In the genomic region with DNA sequence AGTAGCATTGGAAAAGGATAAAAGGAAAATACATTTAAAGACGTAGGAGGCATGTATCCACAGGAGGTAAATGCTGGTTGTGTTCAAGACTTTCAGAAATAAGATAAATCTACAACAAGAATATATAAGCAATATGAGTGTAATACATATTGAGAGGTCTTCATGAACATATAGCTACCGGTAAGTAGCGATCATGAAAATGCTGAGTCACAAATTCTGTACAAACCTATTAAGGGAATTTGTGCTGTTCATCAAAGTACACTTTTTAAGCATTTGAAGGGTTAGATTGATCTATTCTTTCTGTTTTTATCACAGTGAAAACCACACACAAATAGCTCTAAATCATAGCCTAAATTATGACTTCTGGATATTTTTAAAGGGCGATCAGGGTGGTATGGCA, we compare ENCODE assay signal across 19 cellular contexts.
DNase-seq lines count a peak whose midpoint lies in the region; ATAC-seq, FAIRE-seq and TF ChIP-seq lines count a peak whose summit lies in the region.
"Had no signal": no experiment of that assay in that cellular context is flagged by ENCODE, and none has a peak within 500 bp of the region (broad histone marks: within the 10 kb centered on the region; RNA-seq: fewer than 3 reads in every experiment).

No MANE protein-coding gene starts in this region.

- no peak overlapping the region for H3K4me2 ChIP-seq in IMR-90 (ENCODE audit: low read depth, low read length)
- no peak overlapping the region for H3K4me2 ChIP-seq in K562 (ENCODE audit: insufficient read depth, low read length)
- H3K4me2 ChIP-seq: BLaER1 treated with 17β-estradiol and CSF1 and Interleukin-3, amounts not matched to agents 10 nM and 100 nM had no signal

- H3K9me1 ChIP-seq in IMR-90 (ENCODE audit: insufficient read depth, low read length) = no peaks in the 10 kb centered on the region
- H3K9me1 ChIP-seq in K562 (ENCODE audit: control insufficient read depth, insufficient read depth, low read length) = no peaks in the 10 kb centered on the region

- DNase-seq in IMR-90 (no peak), K562 (ENCODE audit: extremely low read depth in 1 of 4, low spot score in 3 of 4) (no peak), lower lobe of right lung (no peak), NCI-H345 (lab: John Stamatoyannopoulos, UW) (no peak), omental fat pad (ENCODE audit: low spot score) (no peak)
- DNase-seq: ACHN; AML-193; BE2C; CD4-positive, alpha-beta T cell; CD8-positive, alpha-beta memory T cell; DMS53; DMS79 treated with DMSO at 0.1 percent for 48 hours; GF-D8; H7; HCEC 1CT had no signal

- no peaks in the 10 kb centered on the region for H3K36me3 ChIP-seq in ACC112 (ENCODE audit: insufficient read depth, low read length)
- no peaks in the 10 kb centered on the region for H3K36me3 ChIP-seq in IMR-90 (ENCODE audit: control insufficient read depth, insufficient read depth, low read length)
- no peaks in the 10 kb centered on the region for H3K36me3 ChIP-seq in K562 (ENCODE audit: control insufficient read depth, insufficient read depth, low read length)
- no peaks in the 10 kb centered on the region for H3K36me3 ChIP-seq in lower lobe of right lung
- H3K36me3 ChIP-seq: BE2C; BLaER1 treated with 17β-estradiol and CSF1 and Interleukin-3, amounts not matched to agents 10 nM and 100 nM had no signal

- no peak overlapping the region for H4K8ac ChIP-seq in IMR-90 (ENCODE audit: low read depth in 2 of 2, low read length in 2 of 2)

- CTCF ChIA-PET in IMR-90 (lab: Yijun Ruan, JAX) (no interaction called here), K562 (lab: Yijun Ruan, JAX; ENCODE audit: low intra/inter-chr PET ratio) (no interaction called here)

- no peak overlapping the region for H3K4ac ChIP-seq in IMR-90 (ENCODE audit: low read depth, low read length)

- no peak overlapping the region for H3K14ac ChIP-seq in IMR-90 (replicated peaks; ENCODE audit: low read depth, low read length)

- H3K27ac ChIP-seq in ACC112 (ENCODE audit: low read depth, low read length) (no peak overlapping the region), IMR-90 (ENCODE audit: insufficient read depth, low read length) (no peak overlapping the region), K562 (ENCODE audit: extremely low read depth, low read depth, low read length) (no peak overlapping the region), lower lobe of right lung (no peak overlapping the region)
- H3K27ac ChIP-seq: BLaER1 treated with 17β-estradiol and CSF1 and Interleukin-3, amounts not matched to agents 10 nM and 100 nM had no signal

- H2BK5ac ChIP-seq in IMR-90 (ENCODE audit: low read depth, low read length, poor library complexity, severe bottlenecking) = no peak overlapping the region

- H2AFZ ChIP-seq in ACC112 (ENCODE audit: low read length, unreplicated experiment) (peak overlapping the region; percentile 67), IMR-90 (replicated peaks; ENCODE audit: low read length, poor library complexity) (no peak overlapping the region), K562 (ENCODE audit: low read depth, low read length) (peak overlapping the region; percentile 40)

- H4K20me1 ChIP-seq in IMR-90 (ENCODE audit: insufficient read depth, low read length) = no peaks in the 10 kb centered on the region
- no peaks in the 10 kb centered on the region for H4K20me1 ChIP-seq in K562 (replicated peaks; ENCODE audit: control insufficient read depth, insufficient read depth, low read length)
- H4K20me1 ChIP-seq: BLaER1 treated with 17β-estradiol and CSF1 and Interleukin-3, amounts not matched to agents 10 nM and 100 nM had no signal

- H3K4me1 ChIP-seq in ACC112 (ENCODE audit: control insufficient read depth, insufficient read depth, low read length, unreplicated experiment) (no peaks in the 10 kb centered on the region), IMR-90 (ENCODE audit: control insufficient read depth, insufficient read depth, low read length) (no peaks in the 10 kb centered on the region), K562 (replicated peaks in 1 of 2; ENCODE audit: control insufficient read depth in 2 of 2, insufficient read depth in 2 of 2, low read length in 2 of 2) (no peaks in the 10 kb centered on the region), lower lobe of right lung (no peaks in the 10 kb centered on the region)
- H3K4me1 ChIP-seq: BE2C; BLaER1 treated with 17β-estradiol and CSF1 and Interleukin-3, amounts not matched to agents 10 nM and 100 nM had no signal

- H3K4me3 ChIP-seq in ACC112 (ENCODE audit: low read depth, low read length) (peak overlapping the region; percentile 26; the same call in 1 of the 2 replicates), IMR-90 (ENCODE audit: insufficient read depth, low read depth, low read length) (no peak overlapping the region), K562 (no peak overlapping the region), lower lobe of right lung (no peak overlapping the region)
- H3K4me3 ChIP-seq: BLaER1 treated with 17β-estradiol and CSF1 and Interleukin-3, amounts not matched to agents 10 nM and 100 nM had no signal

- POLR2A ChIA-PET in IMR-90 (lab: Charles Lee; ENCODE audit: unreplicated experiment) = no interaction called here
- POLR2A ChIA-PET in K562 (lab: Yijun Ruan, JAX) = no interaction called here

- dilution Hi-C loops in IMR-90 (cut with HindIII; ENCODE audit: low sequenced_read_pairs, unreplicated experiment) = no loop called here

- WGBS in IMR-90 (ENCODE audit: extremely low coverage in 2 of 2, insufficient read length in 1 of 2), 2 experiments = no CpG with 5 or more reads among the region's 4 CpGs
- 2% methylated on average over 4 of the region's 4 CpGs for WGBS in K562 (ENCODE audit: insufficient coverage, low coverage, missing lambda C conversion rate)

- H2BK20ac ChIP-seq in IMR-90 (ENCODE audit: low read depth, low read length) = no peak overlapping the region

- no peak overlapping the region for H3K9ac ChIP-seq in IMR-90 (ENCODE audit: low read depth, low read length)
- H3K9ac ChIP-seq in K562 (ENCODE audit: insufficient read depth in 1 of 2, low read depth in 2 of 2, low read length in 2 of 2) = no peak overlapping the region
- H3K9ac ChIP-seq: BLaER1 treated with 17β-estradiol and CSF1 and Interleukin-3, amounts not matched to agents 10 nM and 100 nM had no signal

- BruUV-seq in IMR-90 (replicated peaks; lab: Mats Ljungman, UMichigan) (no TSS peak), K562 (replicated peaks; lab: Mats Ljungman, UMichigan) (no TSS peak)

- no peak for TF ChIP-seq CTCF in IMR-90 (conservative IDR thresholded peaks at IDR 0.05; ENCODE audit: low read depth, low read length)
- no peak for TF ChIP-seq CTCF in K562 (IDR thresholded peaks at IDR 0.05 in 2 of 3, conservative IDR thresholded peaks at IDR 0.05 in 1 of 3; ENCODE audit: insufficient read depth in 2 of 3, low read depth in 1 of 3, low read length in 3 of 3)
- no peak for TF ChIP-seq CTCF in lower lobe of right lung (IDR thresholded peaks at IDR 0.05)
- no peak for TF ChIP-seq CTCF in omental fat pad (IDR thresholded peaks at IDR 0.05)

- TF ChIP-seq RAD21 in IMR-90 (IDR thresholded peaks at IDR 0.05; ENCODE audit: low read length) = no peak
- TF ChIP-seq RAD21 in K562 (CRISPR knock-in tag; conservative IDR thresholded peaks at IDR 0.05 in 1 of 2, IDR thresholded peaks at IDR 0.05 in 1 of 2) = no peak

- H3K79me2 ChIP-seq in ACC112 (ENCODE audit: control insufficient read depth, insufficient read depth, low read length, unreplicated experiment) (no peaks in the 10 kb centered on the region), K562 (ENCODE audit: control insufficient read depth, insufficient read depth, low read length) (no peaks in the 10 kb centered on the region)

- H2AK5ac ChIP-seq in IMR-90 (ENCODE audit: low read depth, low read length) = no peak overlapping the region

- H3K27me3 ChIP-seq in ACC112 (ENCODE audit: insufficient read depth, low read length) = no peaks in the 10 kb centered on the region
- H3K27me3 ChIP-seq in IMR-90 (ENCODE audit: control insufficient read depth, insufficient read depth, low read length) = no peaks in the 10 kb centered on the region
- H3K27me3 ChIP-seq in K562 (ENCODE audit: control insufficient read depth in 2 of 2, insufficient read depth in 2 of 2, low read length in 2 of 2) = no peaks in the 10 kb centered on the region
- no peaks in the 10 kb centered on the region for H3K27me3 ChIP-seq in lower lobe of right lung (ENCODE audit: low read depth)
- H3K27me3 ChIP-seq: BE2C; BLaER1 treated with 17β-estradiol and CSF1 and Interleukin-3, amounts not matched to agents 10 nM and 100 nM had no signal

- H3K18ac ChIP-seq in IMR-90 (ENCODE audit: low read depth, low read length) = no peak overlapping the region

- TF ChIP-seq EP300 in K562 (IDR thresholded peaks at IDR 0.05; ENCODE audit: low read length) = no peak

- no peak overlapping the region for H2BK15ac ChIP-seq in IMR-90 (ENCODE audit: low read depth, low read length)

- no peaks in the 10 kb centered on the region for H3K79me1 ChIP-seq in IMR-90 (ENCODE audit: low read depth in 1 of 2, low read length in 2 of 2)

- ATAC-seq in IMR-90 (ENCODE audit: low read depth) (no peak), K562 (no peak), lower lobe of right lung (no peak), omental fat pad (ENCODE audit: low FRiP score) (no peak)

- no peak overlapping the region for H3K56ac ChIP-seq in IMR-90 (ENCODE audit: extremely low read depth, insufficient read depth, low read length)

- no peak overlapping the region for H2AK9ac ChIP-seq in IMR-90 (replicated peaks; ENCODE audit: low read depth, low read length, poor library complexity)

- H4K91ac ChIP-seq in IMR-90 (ENCODE audit: insufficient read depth, low read depth, low read length) = no peak overlapping the region

- H4K5ac ChIP-seq in IMR-90 (ENCODE audit: low read depth, low read length) = no peak overlapping the region

- intact Hi-C loops in IMR-90 (cut with micrococcal nuclease) = no loop called here
- intact Hi-C loops in K562 (cut with micrococcal nuclease) = no loop called here
- intact Hi-C loops in lower lobe of right lung (cut with DNase I) = no loop called here

- H3K23ac ChIP-seq in IMR-90 (ENCODE audit: low read depth, low read length) = no peak overlapping the region

- in situ Hi-C loops in IMR-90 (cut with MboI; ENCODE audit: low sequenced_read_pairs) = no loop called here
- in situ Hi-C loops in K562 (cut with MboI) = no loop called here

- FAIRE-seq in K562 (lab: Jason Lieb, UNC) = no peak
- FAIRE-seq: GM12892, H1 had no signal

- H2BK120ac ChIP-seq in IMR-90 (ENCODE audit: low read depth, low read length) = no peak overlapping the region

- TF ChIP-seq POLR2A in IMR-90 (IDR thresholded peaks at IDR 0.05; ENCODE audit: low read depth, low read length) = no peak
- TF ChIP-seq POLR2A in K562 (conservative IDR thresholded peaks at IDR 0.05) = no peak

- H3K9me3 ChIP-seq in IMR-90 (ENCODE audit: control insufficient read depth, insufficient read depth, low read length) (no peaks in the 10 kb centered on the region), K562 (replicated peaks; ENCODE audit: control insufficient read depth, insufficient read depth, low read depth, low read length) (no peaks in the 10 kb centered on the region), lower lobe of right lung (no peaks in the 10 kb centered on the region)
- H3K9me3 ChIP-seq: BE2C had no signal

TF ChIP-seq in IMR-90, 13 proteins besides CTCF, POLR2A, EP300 and RAD21 (continues in another document):
- no peak for TF ChIP-seq BHLHE40 (IDR thresholded peaks at IDR 0.05; ENCODE audit: low read depth, low read length)
- peak; percentile 70 for TF ChIP-seq NFE2L2 (IDR thresholded peaks at IDR 0.05; ENCODE audit: low read depth, low read length)

TF ChIP-seq in K562, 482 proteins besides CTCF, POLR2A, EP300 and RAD21 (continues in another document):
- TF ChIP-seq KLF16 (IDR thresholded peaks at IDR 0.05) (no peak), MTA2 (IDR thresholded peaks at IDR 0.05; ENCODE audit: low read depth) (no peak)
